In genomic region chr1:5910276-5910620, GRCh38 we compare ENCODE assay signal across 1 cellular context.
TF ChIP-seq lines count a peak whose summit lies in the region.

No MANE protein-coding gene starts in this region.

TF ChIP-seq in GM23338, 12 proteins besides CTCF, POLR2A, EP300 and RAD21 (continued from another document):
- TF ChIP-seq REST (IDR thresholded peaks at IDR 0.05; ENCODE audit: unreplicated experiment): no peak
- no peak for TF ChIP-seq ETS1 (IDR thresholded peaks at IDR 0.05)
- no peak for TF ChIP-seq NANOG (IDR thresholded peaks at IDR 0.05; ENCODE audit: borderline replicate concordance)
- no peak for TF ChIP-seq EZH2 (IDR thresholded peaks at IDR 0.05; ENCODE audit: low read depth, unreplicated experiment)
- TF ChIP-seq EZH2phosphoT487 (IDR thresholded peaks at IDR 0.05; ENCODE audit: unreplicated experiment): no peak
- TF ChIP-seq STAT1 (IDR thresholded peaks at IDR 0.05; ENCODE audit: unreplicated experiment): no peak
TF ChIP-seq in GM23338: peak in this region for 0.
